In the genomic region with DNA sequence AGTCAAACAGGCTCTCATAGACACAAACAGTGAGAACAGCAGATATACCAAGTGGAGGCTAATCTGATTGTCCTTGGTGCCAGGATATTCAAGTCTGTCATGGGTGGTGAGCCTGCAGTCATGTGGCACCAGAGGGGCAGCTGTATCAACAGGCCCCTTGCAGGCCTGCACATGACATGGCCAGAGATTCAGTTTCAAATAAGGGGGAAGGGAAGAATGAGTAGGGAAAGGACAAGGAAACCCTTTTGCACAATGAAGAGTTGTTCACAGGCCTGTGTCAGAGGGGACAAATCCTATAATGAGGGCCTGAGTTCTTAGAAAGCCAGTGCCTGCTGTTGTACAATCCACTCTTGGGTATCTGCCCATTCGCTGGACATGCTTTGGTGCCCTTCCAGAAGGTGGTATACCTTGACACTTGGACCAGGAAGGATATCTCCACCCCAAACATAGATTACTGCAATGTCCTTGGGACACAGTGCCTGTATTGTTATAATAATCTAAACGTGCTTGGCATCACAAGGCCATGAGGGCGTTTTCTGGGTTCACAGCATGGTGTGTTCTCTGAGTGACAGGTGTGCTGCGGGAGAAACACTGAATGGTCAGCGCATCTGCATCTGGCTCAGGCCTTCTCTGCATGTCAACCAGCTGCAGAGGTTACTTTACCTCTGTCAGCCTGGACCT, we compare ENCODE assay signal across 1 cellular context.
TF ChIP-seq lines count a peak whose summit lies in the region.

No MANE protein-coding gene starts in this region.

TF ChIP-seq in H1, 55 proteins besides CTCF, POLR2A, EP300 and RAD21 (continued from another document):
- TF ChIP-seq CEBPB (IDR thresholded peaks at IDR 0.05; ENCODE audit: low read depth, low read length) (no peak), FOSL1 (IDR thresholded peaks at IDR 0.05; ENCODE audit: insufficient read depth, low read depth, low read length) (no peak), CBX8 (IDR thresholded peaks at IDR 0.05; ENCODE audit: borderline replicate concordance, low read depth, low read length) (no peak), CHD2 (IDR thresholded peaks at IDR 0.05; ENCODE audit: low read length) (no peak), RXRA (IDR thresholded peaks at IDR 0.05; ENCODE audit: insufficient read depth, low read depth, low read length) (no peak), SIX5 (IDR thresholded peaks at IDR 0.05; ENCODE audit: low read depth, low read length) (no peak), ZNF274 (IDR thresholded peaks at IDR 0.05; ENCODE audit: borderline replicate concordance, extremely low read depth, low read length) (no peak)
- TF ChIP-seq, protein P1, sequence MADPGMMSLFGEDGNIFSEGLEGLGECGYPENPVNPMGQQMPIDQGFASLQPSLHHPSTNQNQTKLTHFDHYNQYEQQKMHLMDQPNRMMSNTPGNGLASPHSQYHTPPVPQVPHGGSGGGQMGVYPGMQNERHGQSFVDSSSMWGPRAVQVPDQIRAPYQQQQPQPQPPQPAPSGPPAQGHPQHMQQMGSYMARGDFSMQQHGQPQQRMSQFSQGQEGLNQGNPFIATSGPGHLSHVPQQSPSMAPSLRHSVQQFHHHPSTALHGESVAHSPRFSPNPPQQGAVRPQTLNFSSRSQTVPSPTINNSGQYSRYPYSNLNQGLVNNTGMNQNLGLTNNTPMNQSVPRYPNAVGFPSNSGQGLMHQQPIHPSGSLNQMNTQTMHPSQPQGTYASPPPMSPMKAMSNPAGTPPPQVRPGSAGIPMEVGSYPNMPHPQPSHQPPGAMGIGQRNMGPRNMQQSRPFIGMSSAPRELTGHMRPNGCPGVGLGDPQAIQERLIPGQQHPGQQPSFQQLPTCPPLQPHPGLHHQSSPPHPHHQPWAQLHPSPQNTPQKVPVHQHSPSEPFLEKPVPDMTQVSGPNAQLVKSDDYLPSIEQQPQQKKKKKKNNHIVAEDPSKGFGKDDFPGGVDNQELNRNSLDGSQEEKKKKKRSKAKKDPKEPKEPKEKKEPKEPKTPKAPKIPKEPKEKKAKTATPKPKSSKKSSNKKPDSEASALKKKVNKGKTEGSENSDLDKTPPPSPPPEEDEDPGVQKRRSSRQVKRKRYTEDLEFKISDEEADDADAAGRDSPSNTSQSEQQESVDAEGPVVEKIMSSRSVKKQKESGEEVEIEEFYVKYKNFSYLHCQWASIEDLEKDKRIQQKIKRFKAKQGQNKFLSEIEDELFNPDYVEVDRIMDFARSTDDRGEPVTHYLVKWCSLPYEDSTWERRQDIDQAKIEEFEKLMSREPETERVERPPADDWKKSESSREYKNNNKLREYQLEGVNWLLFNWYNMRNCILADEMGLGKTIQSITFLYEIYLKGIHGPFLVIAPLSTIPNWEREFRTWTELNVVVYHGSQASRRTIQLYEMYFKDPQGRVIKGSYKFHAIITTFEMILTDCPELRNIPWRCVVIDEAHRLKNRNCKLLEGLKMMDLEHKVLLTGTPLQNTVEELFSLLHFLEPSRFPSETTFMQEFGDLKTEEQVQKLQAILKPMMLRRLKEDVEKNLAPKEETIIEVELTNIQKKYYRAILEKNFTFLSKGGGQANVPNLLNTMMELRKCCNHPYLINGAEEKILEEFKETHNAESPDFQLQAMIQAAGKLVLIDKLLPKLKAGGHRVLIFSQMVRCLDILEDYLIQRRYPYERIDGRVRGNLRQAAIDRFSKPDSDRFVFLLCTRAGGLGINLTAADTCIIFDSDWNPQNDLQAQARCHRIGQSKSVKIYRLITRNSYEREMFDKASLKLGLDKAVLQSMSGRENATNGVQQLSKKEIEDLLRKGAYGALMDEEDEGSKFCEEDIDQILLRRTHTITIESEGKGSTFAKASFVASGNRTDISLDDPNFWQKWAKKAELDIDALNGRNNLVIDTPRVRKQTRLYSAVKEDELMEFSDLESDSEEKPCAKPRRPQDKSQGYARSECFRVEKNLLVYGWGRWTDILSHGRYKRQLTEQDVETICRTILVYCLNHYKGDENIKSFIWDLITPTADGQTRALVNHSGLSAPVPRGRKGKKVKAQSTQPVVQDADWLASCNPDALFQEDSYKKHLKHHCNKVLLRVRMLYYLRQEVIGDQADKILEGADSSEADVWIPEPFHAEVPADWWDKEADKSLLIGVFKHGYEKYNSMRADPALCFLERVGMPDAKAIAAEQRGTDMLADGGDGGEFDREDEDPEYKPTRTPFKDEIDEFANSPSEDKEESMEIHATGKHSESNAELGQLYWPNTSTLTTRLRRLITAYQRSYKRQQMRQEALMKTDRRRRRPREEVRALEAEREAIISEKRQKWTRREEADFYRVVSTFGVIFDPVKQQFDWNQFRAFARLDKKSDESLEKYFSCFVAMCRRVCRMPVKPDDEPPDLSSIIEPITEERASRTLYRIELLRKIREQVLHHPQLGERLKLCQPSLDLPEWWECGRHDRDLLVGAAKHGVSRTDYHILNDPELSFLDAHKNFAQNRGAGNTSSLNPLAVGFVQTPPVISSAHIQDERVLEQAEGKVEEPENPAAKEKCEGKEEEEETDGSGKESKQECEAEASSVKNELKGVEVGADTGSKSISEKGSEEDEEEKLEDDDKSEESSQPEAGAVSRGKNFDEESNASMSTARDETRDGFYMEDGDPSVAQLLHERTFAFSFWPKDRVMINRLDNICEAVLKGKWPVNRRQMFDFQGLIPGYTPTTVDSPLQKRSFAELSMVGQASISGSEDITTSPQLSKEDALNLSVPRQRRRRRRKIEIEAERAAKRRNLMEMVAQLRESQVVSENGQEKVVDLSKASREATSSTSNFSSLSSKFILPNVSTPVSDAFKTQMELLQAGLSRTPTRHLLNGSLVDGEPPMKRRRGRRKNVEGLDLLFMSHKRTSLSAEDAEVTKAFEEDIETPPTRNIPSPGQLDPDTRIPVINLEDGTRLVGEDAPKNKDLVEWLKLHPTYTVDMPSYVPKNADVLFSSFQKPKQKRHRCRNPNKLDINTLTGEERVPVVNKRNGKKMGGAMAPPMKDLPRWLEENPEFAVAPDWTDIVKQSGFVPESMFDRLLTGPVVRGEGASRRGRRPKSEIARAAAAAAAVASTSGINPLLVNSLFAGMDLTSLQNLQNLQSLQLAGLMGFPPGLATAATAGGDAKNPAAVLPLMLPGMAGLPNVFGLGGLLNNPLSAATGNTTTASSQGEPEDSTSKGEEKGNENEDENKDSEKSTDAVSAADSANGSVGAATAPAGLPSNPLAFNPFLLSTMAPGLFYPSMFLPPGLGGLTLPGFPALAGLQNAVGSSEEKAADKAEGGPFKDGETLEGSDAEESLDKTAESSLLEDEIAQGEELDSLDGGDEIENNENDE (IDR thresholded peaks at IDR 0.05; ENCODE audit: insufficient replicate concordance, low read length), result no peak
- TF ChIP-seq, protein P2, sequence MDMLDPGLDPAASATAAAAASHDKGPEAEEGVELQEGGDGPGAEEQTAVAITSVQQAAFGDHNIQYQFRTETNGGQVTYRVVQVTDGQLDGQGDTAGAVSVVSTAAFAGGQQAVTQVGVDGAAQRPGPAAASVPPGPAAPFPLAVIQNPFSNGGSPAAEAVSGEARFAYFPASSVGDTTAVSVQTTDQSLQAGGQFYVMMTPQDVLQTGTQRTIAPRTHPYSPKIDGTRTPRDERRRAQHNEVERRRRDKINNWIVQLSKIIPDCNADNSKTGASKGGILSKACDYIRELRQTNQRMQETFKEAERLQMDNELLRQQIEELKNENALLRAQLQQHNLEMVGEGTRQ (IDR thresholded peaks at IDR 0.05; ENCODE audit: low read length), result no peak
